9 cellular contexts compared by ENCODE assay signal in the genomic region with DNA sequence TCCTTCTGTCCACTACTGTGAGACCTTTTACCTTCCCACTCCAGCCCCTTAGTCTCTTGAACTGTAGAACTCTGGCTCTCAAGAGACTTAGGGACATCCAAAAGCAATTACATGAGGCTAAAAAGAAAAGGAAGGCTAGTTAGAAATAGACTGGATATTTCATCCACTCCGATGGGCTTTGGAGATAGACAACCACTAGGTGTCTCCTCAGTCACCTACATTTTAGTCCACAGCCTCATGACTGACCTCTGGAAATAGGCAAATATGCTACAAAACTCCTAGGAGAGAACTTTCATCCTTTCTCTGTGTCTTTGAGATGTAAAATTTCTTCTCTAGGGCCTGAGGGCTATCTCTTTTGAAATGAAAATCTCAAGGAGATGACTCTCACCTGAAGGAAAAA. TPM values are rescaled to one million over a fixed set of nuclear protein-coding genes. Genes with fewer than 3 reads are reported as not detected.
DNase-seq lines count a peak whose midpoint lies in the region; ATAC-seq, FAIRE-seq and TF ChIP-seq lines count a peak whose summit lies in the region.
"Had no signal": no experiment of that assay in that cellular context is flagged by ENCODE, and none has a peak within 500 bp of the region (broad histone marks: within the 10 kb centered on the region; RNA-seq: fewer than 3 reads in every experiment).

No MANE protein-coding gene starts in this region.

- peaks cover 0 to 12% (median 1%) of the 10 kb centered on the region in 3 donors for H3K27me3 Mint-ChIP-seq in CD14-positive monocyte (ENCODE audit: low read depth in 3 of 3)

- H3K4me3 Mint-ChIP-seq in CD14-positive monocyte: no peak overlapping the region

- no peak overlapping the region for H3K27ac Mint-ChIP-seq in CD14-positive monocyte
- H3K27ac Mint-ChIP-seq in activated naive CD4-positive, alpha-beta T cell treated with anti-CD3 and anti-CD28 coated beads, Interleukin-2, amount 50 U/mL, for 72 hours: no peak overlapping the region

- in situ Hi-C loops in GM13977 (cut with MboI; ENCODE audit: low pct_unique_long_range_greater_than_20kb, low sequenced_read_pairs, unreplicated experiment): loop anchor here (25.0 kb wide), 1 partner anchor 248 kb away; no protein-coding TSS in a partner anchor

- intact Hi-C loops in CD14-positive monocyte (cut with micrococcal nuclease): no loop called here

- DNase-seq in AG09319 (ENCODE audit: extremely low read depth, low read depth): no peak
- no peak for DNase-seq in GM13977 (ENCODE audit: low spot score)
- peak; percentile 28 for DNase-seq in RCC 7860 (ENCODE audit: low spot score)
- DNase-seq in glomerular visceral epithelial cell (ENCODE audit: extremely low spot score): peak; percentile 27
- DNase-seq in CD14-positive monocyte (ENCODE audit: low spot score): no peak
- no peak for DNase-seq in activated naive CD4-positive, alpha-beta T cell treated with anti-CD3 and anti-CD28 coated beads, Interleukin-2, amount 50 U/mL, for 72 hours (ENCODE audit: low spot score in 2 of 2)
- DNase-seq in NCI-H2171 (lab: John Stamatoyannopoulos, UW): no peak
- DNase-seq in amygdala (lab: John Stamatoyannopoulos, UW): no peak

- no peak for FAIRE-seq in RCC 7860 (lab: Jason Lieb, UNC)
- FAIRE-seq: colon had no signal

- H3K9me3 Mint-ChIP-seq in CD14-positive monocyte: no peaks in the 10 kb centered on the region
- H3K9me3 Mint-ChIP-seq in activated naive CD4-positive, alpha-beta T cell treated with anti-CD3 and anti-CD28 coated beads, Interleukin-2, amount 50 U/mL, for 72 hours: no peaks in the 10 kb centered on the region

- ATAC-seq in activated naive CD4-positive, alpha-beta T cell treated with anti-CD3 and anti-CD28 coated beads, Interleukin-2, amount 50 U/mL, for 72 hours: no peak

- TF ChIP-seq CTCF in AG09319 (IDR thresholded peaks at IDR 0.05; ENCODE audit: low read depth, low read length): peak; percentile 25
- TF ChIP-seq CTCF in GM13977 (IDR thresholded peaks at IDR 0.05; ENCODE audit: extremely low read depth, insufficient read depth, missing control alignments): peak; percentile 35
- no peak for TF ChIP-seq CTCF in CD14-positive monocyte (IDR thresholded peaks at IDR 0.05)

- peaks cover 0 to 3% of the 10 kb centered on the region in 2 donors for H3K36me3 Mint-ChIP-seq in CD14-positive monocyte
- H3K36me3 Mint-ChIP-seq in activated naive CD4-positive, alpha-beta T cell treated with anti-CD3 and anti-CD28 coated beads, Interleukin-2, amount 50 U/mL, for 72 hours: no peaks in the 10 kb centered on the region

- H3K4me1 Mint-ChIP-seq in CD14-positive monocyte: no peaks in the 10 kb centered on the region

RNA-seq across cellular contexts. Expression of a gene that starts 45.1 kb away (rescaled TPM):
- 100 to 1,000 TPM; 330 to 381 TPM for polyA plus RNA-seq in CD14-positive monocyte
- total RNA-seq in activated naive CD4-positive, alpha-beta T cell treated with anti-CD3 and anti-CD28 coated beads, Interleukin-2, amount 50 U/mL, for 72 hours: 10 to 100 TPM; 35.3 to 44.0 TPM

RNA-seq across cellular contexts. Expression of a gene that starts 46.5 kb away (rescaled TPM):
- 10 to 100 TPM; 13.3 to 16.9 TPM for polyA plus RNA-seq in CD14-positive monocyte
- 10 to 100 TPM; 59.4 to 60.6 TPM for total RNA-seq in activated naive CD4-positive, alpha-beta T cell treated with anti-CD3 and anti-CD28 coated beads, Interleukin-2, amount 50 U/mL, for 72 hours

Comparison
In these comparisons a context has a peak if more than half of its experiments do, and no peak if none do; other contexts are left out.
1. DNase-seq: peak in RCC 7860 (single experiment) and glomerular visceral epithelial cell (single experiment); none in AG09319 (single experiment), GM13977 (single experiment), CD14-positive monocyte (single experiment), activated naive CD4-positive, alpha-beta T cell treated with anti-CD3 and anti-CD28 coated beads, Interleukin-2, amount 50 U/mL, for 72 hours (0 of 2), NCI-H2171 (single experiment) and amygdala (0 of 56).